ENCODE assay signal across 8 cellular contexts in genomic region chr17:81966343-81967243, GRCh38. TPM values are rescaled to one million over a fixed set of nuclear protein-coding genes. Genes with fewer than 3 reads are reported as not detected.
A peak's percentile ranks its signal among the peaks of the same experiment; 100 is the strongest.
DNase-seq lines count a peak whose midpoint lies in the region; ATAC-seq, FAIRE-seq and TF ChIP-seq lines count a peak whose summit lies in the region.

No MANE protein-coding gene starts in this region.

- no peak for TF ChIP-seq CTCF in AG10803 (conservative IDR thresholded peaks at IDR 0.05; ENCODE audit: low read length)
- TF ChIP-seq CTCF in GM12878 (IDR thresholded peaks at IDR 0.05 in 2 of 3, conservative IDR thresholded peaks at IDR 0.05 in 1 of 3; ENCODE audit: control insufficient read depth in 2 of 3, extremely low read depth in 1 of 3, insufficient read depth in 1 of 3, low read depth in 3 of 3, low read length in 3 of 3), result no peak
- TF ChIP-seq CTCF in lower lobe of right lung (IDR thresholded peaks at IDR 0.05), result no peak
- TF ChIP-seq CTCF in Calu3 (IDR thresholded peaks at IDR 0.05; ENCODE audit: unreplicated experiment), result no peak

- H3K27me3 ChIP-seq in GM12878 (replicated peaks in 1 of 2; ENCODE audit: control insufficient read depth in 2 of 2, insufficient read depth in 2 of 2, low read length in 1 of 2) (peaks cover 4 to 9% of the 10 kb centered on the region in 2 experiments), lower lobe of right lung (ENCODE audit: low read depth) (peaks cover 18% of the 10 kb centered on the region)

- peaks cover 6% of the 10 kb centered on the region for H3K36me3 Mint-ChIP-seq in Calu3 (ENCODE audit: insufficient read depth, unreplicated experiment)

- no peaks in the 10 kb centered on the region for H3K9me3 Mint-ChIP-seq in Calu3 (ENCODE audit: low read depth, unreplicated experiment)

- intact Hi-C loops in GM12878 (cut with micrococcal nuclease; ENCODE audit: unreplicated experiment) (loop anchor here (5.0 kb wide), 1 partner anchor 39 kb away; the partner anchor contains the start of gene MAFG), lower lobe of right lung (cut with DNase I) (no loop called here), Calu3 (cut with micrococcal nuclease; ENCODE audit: unreplicated experiment) (no loop called here)

- TF ChIP-seq EP300 in GM12878 (IDR thresholded peaks at IDR 0.05; ENCODE audit: borderline replicate concordance in 1 of 2, control insufficient read depth in 1 of 2, low read depth in 2 of 2, low read length in 2 of 2), result no peak

- peak overlapping the region; percentile 5; the same call in 1 of the 2 replicates for H2AFZ ChIP-seq in GM12878 (ENCODE audit: control insufficient read depth, low read depth, low read length)

- no peak for FAIRE-seq in GM12878 (lab: Jason Lieb, UNC)

- no peaks in the 10 kb centered on the region for H3K4me1 Mint-ChIP-seq in Calu3 (ENCODE audit: low read depth, unreplicated experiment)

- CTCF ChIA-PET in GM12878 (lab: Yijun Ruan, JAX) (interaction anchor here (0.7 to 2.9 kb wide), 3 partner anchors 7 to 55 kb away, joined by 3 to 28 read pairs (median 4); partner anchors contain the start of genes CENPX and LRRC45), Calu3 (lab: Charles Lee) (no interaction called here)

- TF ChIP-seq POLR2A in GM12878 (IDR thresholded peaks at IDR 0.05; ENCODE audit: low read depth, low read length), result no peak

- H3K4me3 ChIP-seq in AG10803 (ENCODE audit: low read length) (no peak overlapping the region), GM12878 (no peak overlapping the region), lower lobe of right lung (no peak overlapping the region)

- peaks cover 53% of the 10 kb centered on the region for H3K27me3 Mint-ChIP-seq in Calu3 (ENCODE audit: unreplicated experiment)

- POLR2A ChIA-PET in GM12878 (lab: Charles Lee), result interaction anchor here (0.6 to 2.3 kb wide), 8 partner anchors 10 to 254 kb away, joined by 3 to 18 read pairs (median 3); partner anchors contain the start of genes ASPSCR1, DCXR, FASN and SLC25A10

- H3K36me3 ChIP-seq in GM12878 (ENCODE audit: control insufficient read depth in 2 of 2, insufficient read depth in 2 of 2, low read length in 1 of 2), result no peaks in the 10 kb centered on the region
- no peaks in the 10 kb centered on the region for H3K36me3 ChIP-seq in lower lobe of right lung

- in situ Hi-C loops in GM12878 (cut with MboI), result no loop called here

- peak; percentile 39 for ATAC-seq in GM12878
- ATAC-seq in lower lobe of right lung, result peak; percentile 60 to 74
- ATAC-seq in HG02973 (IDR thresholded peaks at IDR 0.05; ENCODE audit: unreplicated experiment), result no peak

- BruUV-seq in GM12878 (replicated peaks; lab: Mats Ljungman, UMichigan) (no TSS peak), Calu3 (replicated peaks; lab: Mats Ljungman, UMichigan) (no TSS peak)

- no peak overlapping the region for H3K4me3 Mint-ChIP-seq in Calu3 (ENCODE audit: low read depth, unreplicated experiment)

- no peak overlapping the region for H3K9ac ChIP-seq in GM12878 (ENCODE audit: control insufficient read depth, insufficient read depth, low read length)

- DNase-seq in AG10803 (ENCODE audit: low read depth) (peak; percentile 66), LHCN-M2 (ENCODE audit: low read depth) (peak; percentile 88), GM12878 (ENCODE audit: low read depth, low spot score) (no peak), lower lobe of right lung (peak; percentile 69), NCI-H128 (lab: John Stamatoyannopoulos, UW; ENCODE audit: unreplicated experiment) (no peak), Calu3 (no peak)
- no peak for DNase-seq in stimulated activated naive CD4-positive, alpha-beta T cell (lab: John Stamatoyannopoulos, UW)

- H3K4me1 ChIP-seq in GM12878 (ENCODE audit: control insufficient read depth, insufficient read depth, low read length) (peaks cover 18% of the 10 kb centered on the region), lower lobe of right lung (peaks cover 35% of the 10 kb centered on the region)

- no peaks in the 10 kb centered on the region for H4K20me1 ChIP-seq in GM12878 (ENCODE audit: control insufficient read depth, insufficient read depth)

- H3K27ac Mint-ChIP-seq in Calu3 (ENCODE audit: unreplicated experiment), result no peak overlapping the region

- RAD21 ChIA-PET in GM12878 (lab: Charles Lee; ENCODE audit: unreplicated experiment), result interaction anchor here (1.1 to 1.9 kb wide), 2 partner anchors 37 to 56 kb away, joined by 4 to 12 read pairs; partner anchors contain the start of genes CENPX and LRRC45

- 30% methylated on average over 35 of the region's 41 CpGs for WGBS in GM12878 (ENCODE audit: insufficient coverage, insufficient replicate concordance, low lambda C conversion rate, missing lambda C conversion rate)

- peak overlapping the region; percentile 49; the same call in 1 of the 2 replicates for H3K4me2 ChIP-seq in GM12878 (ENCODE audit: control insufficient read depth, insufficient read depth)

- H3K79me2 ChIP-seq in GM12878 (ENCODE audit: control insufficient read depth, insufficient read depth, low read length), result no peaks in the 10 kb centered on the region

- TF ChIP-seq RAD21 in GM12878 (IDR thresholded peaks at IDR 0.05; ENCODE audit: insufficient read depth, low read depth, low read length), result no peak

- no peaks in the 10 kb centered on the region for H3K9me3 ChIP-seq in GM12878 (replicated peaks; ENCODE audit: control insufficient read depth, insufficient read depth, low read length)
- no peaks in the 10 kb centered on the region for H3K9me3 ChIP-seq in lower lobe of right lung

- H3K27ac ChIP-seq in GM12878 (ENCODE audit: control insufficient read depth, insufficient read depth) (no peak overlapping the region), lower lobe of right lung (peak overlapping the region; percentile 65)

- SMC1A ChIA-PET in GM12878 (lab: Charles Lee; ENCODE audit: uncharacterized antibody, unreplicated experiment), result interaction anchor here (1.2 to 2.0 kb wide), 2 partner anchors 55 to 71 kb away, joined by 7 to 9 read pairs; partner anchors contain the start of gene DCXR

RNA-seq across cellular contexts. Expression of gene NOTUM, which starts 5.6 kb away (rescaled TPM):
- total RNA-seq in LHCN-M2 (2014; rRNA removed) (0.75 and 0.90 TPM in 2 replicates), GM12878 (2014; rRNA removed) (not detected in 2 replicates), GM12878 (2014; rRNA removed; fragmentation: Illumina TruSeq; extraction: Trizol) (not detected in 2 replicates), GM12878 (2021) (0.13 and 0.19 TPM in 2 replicates), lower lobe of right lung (4.4 TPM), Calu3 (2022) (not detected in 2 replicates)
- 0.60 TPM for polyA plus RNA-seq in LHCN-M2 (2012)
- not detected in 2 replicates for total RNA-seq in GM12878 (2013; cell fraction: nucleolus; rRNA removed)
- polyA plus RNA-seq in GM12878 (2011; ENCODE audit: low read depth), result not detected
- polyA plus RNA-seq in GM12878 (2011; rRNA removed) (not detected in 2 replicates), GM12878 (2014; fragmentation: Illumina TruSeq; extraction: Trizol) (not detected in 2 replicates), GM12878 (2014; fragmentation: Nextera tagmentation; extraction: Ambion mirVana) (not detected), GM12878 (2014; rRNA removed) (0.04 TPM in 1 of 2 replicates, not detected in the other), GM12878 (2016; fragmentation: Nextera tagmentation; extraction: Ambion mirVana) (not detected)
- 0.05 TPM in 1 of 2 replicates, not detected in the other for polyA plus RNA-seq in GM12878 (2011; cell fraction: cytosol; rRNA removed)
- polyA plus RNA-seq in GM12878 (2011; cell fraction: nucleus; rRNA removed), result 0.06 and 0.09 TPM in 2 replicates
- 0.04 and 0.14 TPM in 2 replicates for polyA plus RNA-seq in GM12878 (2012)
- not detected in 2 replicates for polyA minus RNA-seq in GM12878 (2011; rRNA and poly(A)+ RNA removed)
- polyA minus RNA-seq in GM12878 (2011; cell fraction: cytosol; rRNA and poly(A)+ RNA removed), result not detected in 2 replicates
- not detected in 2 replicates for polyA minus RNA-seq in GM12878 (2011; cell fraction: nucleus; rRNA and poly(A)+ RNA removed)

RNA-seq across cellular contexts. Expression of gene ASPSCR1, which starts 10.8 kb away (rescaled TPM):
- 25.9 and 30.3 TPM in 2 replicates for total RNA-seq in LHCN-M2 (2014; rRNA removed)
- polyA plus RNA-seq in LHCN-M2 (2012), result 28.0 TPM
- 52.1 and 55.2 TPM in 2 replicates for total RNA-seq in GM12878 (2013; cell fraction: nucleolus; rRNA removed)
- 34.9 and 43.8 TPM in 2 replicates for total RNA-seq in GM12878 (2014; rRNA removed)
- total RNA-seq in GM12878 (2014; rRNA removed; fragmentation: Illumina TruSeq; extraction: Trizol), result 14.2 and 19.0 TPM in 2 replicates
- total RNA-seq in GM12878 (2021), result 42.4 and 43.3 TPM in 2 replicates
- polyA plus RNA-seq in GM12878 (2011; ENCODE audit: low read depth), result 8.2 TPM
- 4.1 and 10.3 TPM in 2 replicates for polyA plus RNA-seq in GM12878 (2011; rRNA removed)
- 19.8 and 36.7 TPM in 2 replicates for polyA plus RNA-seq in GM12878 (2011; cell fraction: cytosol; rRNA removed)
- polyA plus RNA-seq in GM12878 (2011; cell fraction: nucleus; rRNA removed), result 75.2 and 97.9 TPM in 2 replicates
- 19.6 and 27.9 TPM in 2 replicates for polyA plus RNA-seq in GM12878 (2012)
- 1.7 and 10.9 TPM in 2 replicates for polyA plus RNA-seq in GM12878 (2014; fragmentation: Illumina TruSeq; extraction: Trizol)
- polyA plus RNA-seq in GM12878 (2014; fragmentation: Nextera tagmentation; extraction: Ambion mirVana), result 1 to 10 TPM; 1.5 to 7.2 TPM
- 48.4 and 58.7 TPM in 2 replicates for polyA plus RNA-seq in GM12878 (2014; rRNA removed)
- 10 to 100 TPM; 31.9 to 41.9 TPM for polyA plus RNA-seq in GM12878 (2016; fragmentation: Nextera tagmentation; extraction: Ambion mirVana)
- 5.9 and 17.9 TPM in 2 replicates for polyA minus RNA-seq in GM12878 (2011; rRNA and poly(A)+ RNA removed)
- polyA minus RNA-seq in GM12878 (2011; cell fraction: cytosol; rRNA and poly(A)+ RNA removed), result 8.3 and 13.8 TPM in 2 replicates
- 26.1 and 47.5 TPM in 2 replicates for polyA minus RNA-seq in GM12878 (2011; cell fraction: nucleus; rRNA and poly(A)+ RNA removed)
- total RNA-seq in lower lobe of right lung, result 45.3 TPM
- total RNA-seq in Calu3 (2022), result 37.7 and 43.5 TPM in 2 replicates

RNA-seq across cellular contexts. Expression of gene MYADML2, which starts 19.6 kb away (rescaled TPM):
- total RNA-seq in LHCN-M2 (2014; rRNA removed) (not detected in 2 replicates), GM12878 (2014; rRNA removed) (not detected in 2 replicates), GM12878 (2014; rRNA removed; fragmentation: Illumina TruSeq; extraction: Trizol) (not detected in 2 replicates), GM12878 (2021) (not detected in 2 replicates), lower lobe of right lung (not detected), Calu3 (2022) (not detected in 2 replicates)
- polyA plus RNA-seq in LHCN-M2 (2012), result 0.05 TPM
- 0.19 TPM in 1 of 2 replicates, not detected in the other for total RNA-seq in GM12878 (2013; cell fraction: nucleolus; rRNA removed)
- not detected for polyA plus RNA-seq in GM12878 (2011; ENCODE audit: low read depth)
- polyA plus RNA-seq in GM12878 (2011; rRNA removed) (not detected in 2 replicates), GM12878 (2014; fragmentation: Illumina TruSeq; extraction: Trizol) (not detected in 2 replicates), GM12878 (2014; fragmentation: Nextera tagmentation; extraction: Ambion mirVana) (not detected), GM12878 (2014; rRNA removed) (not detected in 2 replicates), GM12878 (2016; fragmentation: Nextera tagmentation; extraction: Ambion mirVana) (not detected)
- not detected in 2 replicates for polyA plus RNA-seq in GM12878 (2011; cell fraction: cytosol; rRNA removed)
- polyA plus RNA-seq in GM12878 (2011; cell fraction: nucleus; rRNA removed), result not detected in 2 replicates
- polyA plus RNA-seq in GM12878 (2012), result 0.04 and 0.05 TPM in 2 replicates
- polyA minus RNA-seq in GM12878 (2011; rRNA and poly(A)+ RNA removed), result not detected in 2 replicates
- not detected in 2 replicates for polyA minus RNA-seq in GM12878 (2011; cell fraction: cytosol; rRNA and poly(A)+ RNA removed)
- not detected in 2 replicates for polyA minus RNA-seq in GM12878 (2011; cell fraction: nucleus; rRNA and poly(A)+ RNA removed)

RNA-seq across cellular contexts. Expression of gene PYCR1, which starts 29.5 kb away (rescaled TPM):
- total RNA-seq in LHCN-M2 (2014; rRNA removed) (59.1 and 81.4 TPM in 2 replicates), GM12878 (2014; rRNA removed) (75.7 and 88.1 TPM in 2 replicates), GM12878 (2014; rRNA removed; fragmentation: Illumina TruSeq; extraction: Trizol) (37.8 and 40.3 TPM in 2 replicates), GM12878 (2021) (105 TPM in 2 replicates), lower lobe of right lung (23.0 TPM), Calu3 (2022) (102 and 105 TPM in 2 replicates)
- polyA plus RNA-seq in LHCN-M2 (2012), result 73.7 TPM
- total RNA-seq in GM12878 (2013; cell fraction: nucleolus; rRNA removed), result 12.5 and 13.6 TPM in 2 replicates
- 19.6 TPM for polyA plus RNA-seq in GM12878 (2011; ENCODE audit: low read depth)
- polyA plus RNA-seq in GM12878 (2011; rRNA removed) (23.4 and 49.3 TPM in 2 replicates), GM12878 (2014; fragmentation: Illumina TruSeq; extraction: Trizol) (18.7 and 43.8 TPM in 2 replicates), GM12878 (2014; fragmentation: Nextera tagmentation; extraction: Ambion mirVana) (1 to 10 TPM; 2.7 to 5.2 TPM), GM12878 (2014; rRNA removed) (107 and 124 TPM in 2 replicates), GM12878 (2016; fragmentation: Nextera tagmentation; extraction: Ambion mirVana) (100 to 1,000 TPM; 104 to 119 TPM)
- 67.6 and 105 TPM in 2 replicates for polyA plus RNA-seq in GM12878 (2011; cell fraction: cytosol; rRNA removed)
- 67.8 and 71.5 TPM in 2 replicates for polyA plus RNA-seq in GM12878 (2011; cell fraction: nucleus; rRNA removed)
- 55.9 and 82.4 TPM in 2 replicates for polyA plus RNA-seq in GM12878 (2012)
- polyA minus RNA-seq in GM12878 (2011; rRNA and poly(A)+ RNA removed), result 35.3 and 70.7 TPM in 2 replicates
- polyA minus RNA-seq in GM12878 (2011; cell fraction: cytosol; rRNA and poly(A)+ RNA removed), result 24.8 and 24.9 TPM in 2 replicates
- polyA minus RNA-seq in GM12878 (2011; cell fraction: nucleus; rRNA and poly(A)+ RNA removed), result 10.5 and 11.3 TPM in 2 replicates

RNA-seq across cellular contexts. Expression of gene MAFG, which starts 39.1 kb away (rescaled TPM):
- total RNA-seq in LHCN-M2 (2014; rRNA removed), result 18.8 and 19.7 TPM in 2 replicates
- polyA plus RNA-seq in LHCN-M2 (2012), result 17.5 TPM
- 15.6 and 17.5 TPM in 2 replicates for total RNA-seq in GM12878 (2013; cell fraction: nucleolus; rRNA removed)
- 8.7 and 8.9 TPM in 2 replicates for total RNA-seq in GM12878 (2014; rRNA removed)
- 6.3 and 6.4 TPM in 2 replicates for total RNA-seq in GM12878 (2014; rRNA removed; fragmentation: Illumina TruSeq; extraction: Trizol)
- total RNA-seq in GM12878 (2021), result 18.1 and 20.1 TPM in 2 replicates
- polyA plus RNA-seq in GM12878 (2011; ENCODE audit: low read depth), result 6.4 TPM
- 6.5 and 9.8 TPM in 2 replicates for polyA plus RNA-seq in GM12878 (2011; rRNA removed)
- 14.8 and 16.6 TPM in 2 replicates for polyA plus RNA-seq in GM12878 (2011; cell fraction: cytosol; rRNA removed)
- 76.6 and 84.7 TPM in 2 replicates for polyA plus RNA-seq in GM12878 (2011; cell fraction: nucleus; rRNA removed)
- polyA plus RNA-seq in GM12878 (2012), result 13.3 and 15.1 TPM in 2 replicates
- 7.8 and 9.5 TPM in 2 replicates for polyA plus RNA-seq in GM12878 (2014; fragmentation: Illumina TruSeq; extraction: Trizol)
- 1 to 10 TPM in 1 of 2 experiments, under 1 TPM in 1; 0.48 to 1.3 TPM for polyA plus RNA-seq in GM12878 (2014; fragmentation: Nextera tagmentation; extraction: Ambion mirVana)
- 13.5 and 14.7 TPM in 2 replicates for polyA plus RNA-seq in GM12878 (2014; rRNA removed)
- 1 to 10 TPM; 2.7 TPM for polyA plus RNA-seq in GM12878 (2016; fragmentation: Nextera tagmentation; extraction: Ambion mirVana)
- 6.4 and 8.6 TPM in 2 replicates for polyA minus RNA-seq in GM12878 (2011; rRNA and poly(A)+ RNA removed)
- 2.8 and 3.4 TPM in 2 replicates for polyA minus RNA-seq in GM12878 (2011; cell fraction: cytosol; rRNA and poly(A)+ RNA removed)
- 5.6 and 7.9 TPM in 2 replicates for polyA minus RNA-seq in GM12878 (2011; cell fraction: nucleus; rRNA and poly(A)+ RNA removed)
- 30.7 TPM for total RNA-seq in lower lobe of right lung
- total RNA-seq in Calu3 (2022), result 36.1 and 37.9 TPM in 2 replicates

Comparison
In these comparisons a context has a peak if more than half of its experiments do, and no peak if none do; other contexts are left out.
1. DNase-seq: peak in AG10803 (single experiment), LHCN-M2 (single experiment) and lower lobe of right lung (single experiment); none in GM12878 (single experiment), NCI-H128 (single experiment), stimulated activated naive CD4-positive, alpha-beta T cell (0 of 6) and Calu3 (single experiment).